1 cellular context compared by ENCODE assay signal in the genomic region with DNA sequence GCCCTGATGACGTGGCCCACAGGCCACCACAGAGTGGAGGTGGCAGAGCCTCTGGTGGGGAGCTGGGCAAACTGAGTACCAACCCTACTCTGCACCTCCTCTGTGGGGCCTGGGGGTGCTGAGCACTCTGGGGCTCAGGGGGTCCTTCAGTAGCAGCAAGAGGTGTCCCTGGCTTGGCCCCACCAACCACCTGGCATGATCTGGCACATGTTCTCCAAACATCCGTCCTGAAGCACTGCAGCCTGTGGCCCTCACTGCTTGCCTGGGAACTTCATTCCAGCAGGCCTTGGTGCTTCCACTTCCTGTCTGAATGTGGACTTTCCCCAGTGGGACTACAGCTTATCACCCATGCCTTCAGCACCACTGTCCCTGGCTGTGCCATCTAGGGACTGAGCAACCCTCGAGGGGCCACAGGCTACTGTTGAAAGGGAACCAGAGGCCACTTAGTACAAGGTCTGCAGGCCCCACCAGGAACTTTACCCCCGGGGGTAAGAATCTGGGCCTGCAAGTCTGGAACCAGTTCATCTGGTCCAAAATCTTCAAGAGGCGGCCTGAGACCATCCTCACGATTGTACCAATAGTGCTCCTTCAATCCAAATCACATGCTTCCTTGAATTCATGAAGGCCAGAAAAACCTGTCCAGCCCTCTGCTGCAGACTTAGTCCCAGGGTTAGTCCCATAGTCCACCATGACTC.
TF ChIP-seq lines count a peak whose summit lies in the region.

No MANE protein-coding gene starts in this region.

TF ChIP-seq in HepG2, 621 proteins besides CTCF, POLR2A, EP300 and RAD21:
- TF ChIP-seq ZNF850 (CRISPR knock-in tag; conservative IDR thresholded peaks at IDR 0.05) (no peak), SNAI1 (CRISPR knock-in tag; IDR thresholded peaks at IDR 0.05; ENCODE audit: borderline replicate concordance) (no peak), NONO (IDR thresholded peaks at IDR 0.05) (no peak), NONO (CRISPR knock-in tag; conservative IDR thresholded peaks at IDR 0.05) (no peak), FUBP1 (CRISPR knock-in tag; IDR thresholded peaks at IDR 0.05; ENCODE audit: borderline replicate concordance) (no peak), EZH2 (conservative IDR thresholded peaks at IDR 0.05; ENCODE audit: low read depth, low read length) (no peak), ZNF570 (CRISPR knock-in tag; IDR thresholded peaks at IDR 0.05; ENCODE audit: borderline replicate concordance) (no peak), ZNF317 (CRISPR knock-in tag; IDR thresholded peaks at IDR 0.05) (no peak)
